In genomic region chr15:45378149-45378912, GRCh38 we compare ENCODE assay signal across 2 cellular contexts.
A peak's percentile ranks its signal among the peaks of the same experiment; 100 is the strongest.
TF ChIP-seq lines count a peak whose summit lies in the region.

GATM (minus strand) TSS chr15:45378544; CDS start chr15:45378453, 91 bp downstream.

TF ChIP-seq in liver, 16 proteins besides CTCF, POLR2A, EP300 and RAD21 (continued from another document):
- no peak for TF ChIP-seq REST (IDR thresholded peaks at IDR 0.05)
- no peak for TF ChIP-seq NR2F2 (IDR thresholded peaks at IDR 0.05)
- TF ChIP-seq FOXA2 (IDR thresholded peaks at IDR 0.05) = no peak
- peak; percentile 38 for TF ChIP-seq SP1 (IDR thresholded peaks at IDR 0.05)
- TF ChIP-seq ZBTB33 (IDR thresholded peaks at IDR 0.05) = peak; percentile 14
- peak; percentile 53 for TF ChIP-seq TAF1 (conservative IDR thresholded peaks at IDR 0.05)

TF ChIP-seq in HepG2, 621 proteins besides CTCF, POLR2A, EP300 and RAD21 (continued from another document):
- TF ChIP-seq RNF219 (CRISPR knock-in tag; IDR thresholded peaks at IDR 0.05) (no peak), HOXA9 (CRISPR knock-in tag; IDR thresholded peaks at IDR 0.05; ENCODE audit: borderline replicate concordance) (no peak), ZNF614 (CRISPR knock-in tag; IDR thresholded peaks at IDR 0.05; ENCODE audit: borderline replicate concordance) (no peak), CBX2 (IDR thresholded peaks at IDR 0.05; ENCODE audit: low read depth, low read length) (no peak), CBX2 (CRISPR knock-in tag; IDR thresholded peaks at IDR 0.05; ENCODE audit: low read depth) (no peak), ATF1 (CRISPR knock-in tag; IDR thresholded peaks at IDR 0.05) (no peak), NFAT5 (CRISPR knock-in tag; IDR thresholded peaks at IDR 0.05) (no peak), E2F2 (CRISPR knock-in tag; IDR thresholded peaks at IDR 0.05; ENCODE audit: borderline replicate concordance) (no peak), HMGA1 (CRISPR knock-in tag; conservative IDR thresholded peaks at IDR 0.05) (no peak), CENPX (CRISPR knock-in tag; IDR thresholded peaks at IDR 0.05) (no peak), ZNF546 (CRISPR knock-in tag; conservative IDR thresholded peaks at IDR 0.05) (no peak)
- TF ChIP-seq, protein P1, sequence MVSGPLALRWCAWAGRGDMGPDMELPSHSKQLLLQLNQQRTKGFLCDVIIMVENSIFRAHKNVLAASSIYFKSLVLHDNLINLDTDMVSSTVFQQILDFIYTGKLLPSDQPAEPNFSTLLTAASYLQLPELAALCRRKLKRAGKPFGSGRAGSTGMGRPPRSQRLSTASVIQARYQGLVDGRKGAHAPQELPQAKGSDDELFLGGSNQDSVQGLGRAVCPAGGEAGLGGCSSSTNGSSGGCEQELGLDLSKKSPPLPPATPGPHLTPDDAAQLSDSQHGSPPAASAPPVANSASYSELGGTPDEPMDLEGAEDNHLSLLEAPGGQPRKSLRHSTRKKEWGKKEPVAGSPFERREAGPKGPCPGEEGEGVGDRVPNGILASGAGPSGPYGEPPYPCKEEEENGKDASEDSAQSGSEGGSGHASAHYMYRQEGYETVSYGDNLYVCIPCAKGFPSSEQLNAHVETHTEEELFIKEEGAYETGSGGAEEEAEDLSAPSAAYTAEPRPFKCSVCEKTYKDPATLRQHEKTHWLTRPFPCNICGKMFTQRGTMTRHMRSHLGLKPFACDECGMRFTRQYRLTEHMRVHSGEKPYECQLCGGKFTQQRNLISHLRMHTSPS (CRISPR knock-in tag; IDR thresholded peaks at IDR 0.05; ENCODE audit: low read depth) = no peak
- TF ChIP-seq, protein P2, sequence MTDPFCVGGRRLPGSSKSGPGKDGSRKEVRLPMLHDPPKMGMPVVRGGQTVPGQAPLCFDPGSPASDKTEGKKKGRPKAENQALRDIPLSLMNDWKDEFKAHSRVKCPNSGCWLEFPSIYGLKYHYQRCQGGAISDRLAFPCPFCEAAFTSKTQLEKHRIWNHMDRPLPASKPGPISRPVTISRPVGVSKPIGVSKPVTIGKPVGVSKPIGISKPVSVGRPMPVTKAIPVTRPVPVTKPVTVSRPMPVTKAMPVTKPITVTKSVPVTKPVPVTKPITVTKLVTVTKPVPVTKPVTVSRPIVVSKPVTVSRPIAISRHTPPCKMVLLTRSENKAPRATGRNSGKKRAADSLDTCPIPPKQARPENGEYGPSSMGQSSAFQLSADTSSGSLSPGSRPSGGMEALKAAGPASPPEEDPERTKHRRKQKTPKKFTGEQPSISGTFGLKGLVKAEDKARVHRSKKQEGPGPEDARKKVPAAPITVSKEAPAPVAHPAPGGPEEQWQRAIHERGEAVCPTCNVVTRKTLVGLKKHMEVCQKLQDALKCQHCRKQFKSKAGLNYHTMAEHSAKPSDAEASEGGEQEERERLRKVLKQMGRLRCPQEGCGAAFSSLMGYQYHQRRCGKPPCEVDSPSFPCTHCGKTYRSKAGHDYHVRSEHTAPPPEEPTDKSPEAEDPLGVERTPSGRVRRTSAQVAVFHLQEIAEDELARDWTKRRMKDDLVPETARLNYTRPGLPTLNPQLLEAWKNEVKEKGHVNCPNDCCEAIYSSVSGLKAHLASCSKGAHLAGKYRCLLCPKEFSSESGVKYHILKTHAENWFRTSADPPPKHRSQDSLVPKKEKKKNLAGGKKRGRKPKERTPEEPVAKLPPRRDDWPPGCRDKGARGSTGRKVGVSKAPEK (CRISPR knock-in tag; IDR thresholded peaks at IDR 0.05; ENCODE audit: borderline replicate concordance) = no peak
- TF ChIP-seq, protein P3, sequence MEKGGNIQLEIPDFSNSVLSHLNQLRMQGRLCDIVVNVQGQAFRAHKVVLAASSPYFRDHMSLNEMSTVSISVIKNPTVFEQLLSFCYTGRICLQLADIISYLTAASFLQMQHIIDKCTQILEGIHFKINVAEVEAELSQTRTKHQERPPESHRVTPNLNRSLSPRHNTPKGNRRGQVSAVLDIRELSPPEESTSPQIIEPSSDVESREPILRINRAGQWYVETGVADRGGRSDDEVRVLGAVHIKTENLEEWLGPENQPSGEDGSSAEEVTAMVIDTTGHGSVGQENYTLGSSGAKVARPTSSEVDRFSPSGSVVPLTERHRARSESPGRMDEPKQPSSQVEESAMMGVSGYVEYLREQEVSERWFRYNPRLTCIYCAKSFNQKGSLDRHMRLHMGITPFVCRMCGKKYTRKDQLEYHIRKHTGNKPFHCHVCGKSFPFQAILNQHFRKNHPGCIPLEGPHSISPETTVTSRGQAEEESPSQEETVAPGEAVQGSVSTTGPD (CRISPR knock-in tag; IDR thresholded peaks at IDR 0.05) = no peak
TF ChIP-seq in HepG2: peak in this region for 0.
